In genomic region chr9:137187386-137187785, GRCh38 we compare ENCODE assay signal across 10 cellular contexts. TPM values are rescaled to one million over a fixed set of nuclear protein-coding genes. Genes with fewer than 3 reads are reported as not detected.
DNase-seq lines count a peak whose midpoint lies in the region; ATAC-seq and TF ChIP-seq lines count a peak whose summit lies in the region.
"Had no signal": no experiment of that assay in that cellular context is flagged by ENCODE, and none has a peak within 500 bp of the region (broad histone marks: within the 10 kb centered on the region; RNA-seq: fewer than 3 reads in every experiment).

No MANE protein-coding gene starts in this region.

- H3K27me3 Mint-ChIP-seq in activated T-helper 17 cell treated with anti-CD3 and anti-CD28 coated beads, Interleukin-2, amount 50 U/mL, for 72 hours = no peaks in the 10 kb centered on the region
- no peaks in the 10 kb centered on the region for H3K27me3 Mint-ChIP-seq in stimulated activated naive CD8-positive, alpha-beta T cell treated with anti-CD3 and anti-CD28 coated beads, Interleukin-15, amount 100 ng/mL, for 72 hours

- H3K27ac ChIP-seq in HL-60 (replicated peaks) (no peak overlapping the region; the same call in 1 of the 2 replicates), iPS-20b (ENCODE audit: low read length) (no peak overlapping the region)

- H3K27ac Mint-ChIP-seq in activated T-helper 17 cell treated with anti-CD3 and anti-CD28 coated beads, Interleukin-2, amount 50 U/mL, for 72 hours = peak overlapping the region; percentile 93
- peak overlapping the region; percentile 90 to 96 for H3K27ac Mint-ChIP-seq in stimulated activated naive CD8-positive, alpha-beta T cell treated with anti-CD3 and anti-CD28 coated beads, Interleukin-15, amount 100 ng/mL, for 72 hours

- peaks cover 4% of the 10 kb centered on the region for H3K4me1 Mint-ChIP-seq in activated T-helper 17 cell treated with anti-CD3 and anti-CD28 coated beads, Interleukin-2, amount 50 U/mL, for 72 hours
- H3K4me1 Mint-ChIP-seq in stimulated activated naive CD8-positive, alpha-beta T cell treated with anti-CD3 and anti-CD28 coated beads, Interleukin-15, amount 100 ng/mL, for 72 hours = peaks cover 62% of the 10 kb centered on the region

- H3K9me3 ChIP-seq in iPS-20b (ENCODE audit: insufficient read depth, low read depth, low read length) = no peaks in the 10 kb centered on the region
- H3K9me3 ChIP-seq: mucosa of descending colon had no signal

- H3K36me3 Mint-ChIP-seq in activated T-helper 17 cell treated with anti-CD3 and anti-CD28 coated beads, Interleukin-2, amount 50 U/mL, for 72 hours (ENCODE audit: low read depth) = peaks cover 30% of the 10 kb centered on the region

- H3K4me3 ChIP-seq in HL-60 (replicated peaks; ENCODE audit: insufficient read depth, low read length) (peak overlapping the region; percentile 99), iPS-20b (ENCODE audit: low read length) (peak overlapping the region; percentile 81)

- no peak for TF ChIP-seq CTCF in HL-60 (IDR thresholded peaks at IDR 0.05; ENCODE audit: insufficient read depth, low read length)

- no peaks in the 10 kb centered on the region for H3K9me3 Mint-ChIP-seq in activated T-helper 17 cell treated with anti-CD3 and anti-CD28 coated beads, Interleukin-2, amount 50 U/mL, for 72 hours
- H3K9me3 Mint-ChIP-seq in stimulated activated naive CD8-positive, alpha-beta T cell treated with anti-CD3 and anti-CD28 coated beads, Interleukin-15, amount 100 ng/mL, for 72 hours = no peaks in the 10 kb centered on the region

- H3K27me3 ChIP-seq in HL-60 (ENCODE audit: insufficient read depth, poor library complexity, severe bottlenecking) (no peaks in the 10 kb centered on the region), iPS-20b (ENCODE audit: insufficient read depth, low read length) (no peaks in the 10 kb centered on the region)

- H3K4me3 Mint-ChIP-seq in activated T-helper 17 cell treated with anti-CD3 and anti-CD28 coated beads, Interleukin-2, amount 50 U/mL, for 72 hours = peak overlapping the region; percentile 89
- H3K4me3 Mint-ChIP-seq in stimulated activated naive CD8-positive, alpha-beta T cell treated with anti-CD3 and anti-CD28 coated beads, Interleukin-15, amount 100 ng/mL, for 72 hours = peak overlapping the region; percentile 85 to 98

- peaks cover 30% of the 10 kb centered on the region for H3K36me3 ChIP-seq in iPS-20b (ENCODE audit: insufficient read depth, low read depth, low read length)

- peaks cover 5% of the 10 kb centered on the region; the same call in 1 of the 2 replicates for H3K4me1 ChIP-seq in iPS-20b (ENCODE audit: insufficient read depth, low read length)

- ATAC-seq in activated T-helper 17 cell treated with anti-CD3 and anti-CD28 coated beads, Interleukin-2, amount 50 U/mL, for 72 hours (replicated peaks) = no peak
- ATAC-seq in stimulated activated naive CD8-positive, alpha-beta T cell treated with anti-CD3 and anti-CD28 coated beads, Interleukin-15, amount 100 ng/mL, for 72 hours = no peak
- no peak for ATAC-seq in HG03025 (IDR thresholded peaks at IDR 0.05; ENCODE audit: low FRiP score, unreplicated experiment)
- no peak for ATAC-seq in GM18870 (IDR thresholded peaks at IDR 0.05; ENCODE audit: unreplicated experiment)
- no peak for ATAC-seq in GM19397 (IDR thresholded peaks at IDR 0.05; ENCODE audit: unreplicated experiment)
- ATAC-seq: mucosa of descending colon had no signal

- no peak for DNase-seq in HL-60 (ENCODE audit: low read depth in 1 of 2, low spot score in 1 of 2)
- no peak for DNase-seq in stimulated activated naive CD8-positive, alpha-beta T cell treated with anti-CD3 and anti-CD28 coated beads, Interleukin-15, amount 100 ng/mL, for 72 hours
- DNase-seq: mucosa of descending colon had no signal

- peak overlapping the region; percentile 82; the same call in 1 of the 2 replicates for H3K9ac ChIP-seq in iPS-20b (ENCODE audit: low read depth, low read length)

RNA-seq across cellular contexts. Expression of gene ANAPC2, which starts 1.0 kb away (rescaled TPM):
- total RNA-seq in activated T-helper 17 cell treated with anti-CD3 and anti-CD28 coated beads, Interleukin-2, amount 50 U/mL, for 72 hours = 10 to 100 TPM; 50.6 to 53.1 TPM

RNA-seq across cellular contexts. Expression of gene SSNA1, which starts 1.1 kb away (rescaled TPM):
- 10 to 100 TPM; 43.7 to 84.7 TPM for total RNA-seq in activated T-helper 17 cell treated with anti-CD3 and anti-CD28 coated beads, Interleukin-2, amount 50 U/mL, for 72 hours

RNA-seq across cellular contexts. Expression of gene TPRN, which starts 13.2 kb away (rescaled TPM):
- 1 to 10 TPM; 5.5 to 9.4 TPM for total RNA-seq in activated T-helper 17 cell treated with anti-CD3 and anti-CD28 coated beads, Interleukin-2, amount 50 U/mL, for 72 hours

RNA-seq across cellular contexts. Expression of gene TMEM210, which starts 15.5 kb away (rescaled TPM):
- total RNA-seq in activated T-helper 17 cell treated with anti-CD3 and anti-CD28 coated beads, Interleukin-2, amount 50 U/mL, for 72 hours = not detected
- total RNA-seq: H4; T-helper 1 cell treated with Interleukin-12 subunit alpha and Interleukin-12 subunit beta and Interleukin-4 antibody, amounts not matched to agents 30 ng/mL and 1 ng/mL, for 36 hours had no signal

RNA-seq across cellular contexts. Expression of gene LRRC26, which starts 17.5 kb away (rescaled TPM):
- total RNA-seq in activated T-helper 17 cell treated with anti-CD3 and anti-CD28 coated beads, Interleukin-2, amount 50 U/mL, for 72 hours = not detected
- total RNA-seq: T-helper 1 cell treated with Interleukin-12 subunit alpha and Interleukin-12 subunit beta and Interleukin-4 antibody, amounts not matched to agents 30 ng/mL and 1 ng/mL, for 36 hours had no signal
